ENCODE assay signal across 25 cellular contexts in the genomic region with DNA sequence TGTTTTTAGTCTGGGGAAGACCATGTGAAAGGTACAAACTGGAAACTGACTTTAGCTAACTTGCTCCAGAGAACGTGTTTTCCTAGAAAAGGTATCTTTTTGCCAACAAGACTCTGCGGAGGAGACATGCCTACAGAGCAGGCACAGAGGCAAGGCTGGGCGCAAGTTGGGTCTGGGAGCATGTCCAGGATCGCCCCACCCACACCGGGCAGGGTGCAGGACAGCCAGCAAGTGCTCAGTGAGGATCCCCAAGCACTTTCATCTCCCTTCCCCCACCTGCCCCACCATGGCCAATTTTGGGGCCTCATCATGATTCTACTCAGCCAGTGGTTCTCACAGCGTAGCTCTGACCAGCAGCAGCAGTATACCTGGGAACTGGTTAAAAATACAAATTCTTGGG. TPM values are rescaled to one million over a fixed set of nuclear protein-coding genes. Genes with fewer than 3 reads are reported as not detected.
"Had no signal": no experiment of that assay in that cellular context is flagged by ENCODE, and none has a peak within 500 bp of the region (broad histone marks: within the 10 kb centered on the region; RNA-seq: fewer than 3 reads in every experiment).

No MANE protein-coding gene starts in this region.

- H3K4me1 Mint-ChIP-seq: activated CD4-positive, alpha-beta memory T cell treated with anti-CD3 and anti-CD28 coated beads, Interleukin-2, amount 10 ng/mL, durations not matched to agents 7 days and 5 days; activated CD4-positive, alpha-beta T cell treated with anti-CD3 and anti-CD28 coated beads for 36 hours; activated naive CD8-positive, alpha-beta T cell treated with anti-CD3 and anti-CD28 coated beads for 36 hours; T-cell had no signal

- H3K4me3 Mint-ChIP-seq: activated CD4-positive, alpha-beta memory T cell treated with anti-CD3 and anti-CD28 coated beads, Interleukin-2, amount 10 ng/mL, durations not matched to agents 7 days and 5 days; activated CD4-positive, alpha-beta T cell treated with anti-CD3 and anti-CD28 coated beads for 36 hours; activated naive CD4-positive, alpha-beta T cell treated with anti-CD3 and anti-CD28 coated beads for 36 hours; activated naive CD8-positive, alpha-beta T cell treated with anti-CD3 and anti-CD28 coated beads for 36 hours; IgD-negative memory B cell; T-cell had no signal

- H3K4me1 ChIP-seq: Peyer's patch had no signal

- H3K27me3 ChIP-seq: Peyer's patch had no signal

- H3K9me3 Mint-ChIP-seq: activated CD4-positive, alpha-beta memory T cell treated with anti-CD3 and anti-CD28 coated beads, Interleukin-2, amount 10 ng/mL, durations not matched to agents 7 days and 5 days; activated naive CD4-positive, alpha-beta T cell treated with anti-CD3 and anti-CD28 coated beads for 36 hours; activated naive CD8-positive, alpha-beta T cell treated with anti-CD3 and anti-CD28 coated beads for 36 hours; IgD-negative memory B cell; T-cell had no signal

- DNase-seq: activated CD4-positive, alpha-beta memory T cell treated with anti-CD3 and anti-CD28 coated beads, Interleukin-2, amount 10 ng/mL, durations not matched to agents 7 days and 5 days; activated CD4-positive, alpha-beta T cell treated with anti-CD3 and anti-CD28 coated beads for 36 hours; activated CD4-positive, alpha-beta T cell treated with anti-CD3 and anti-CD28 coated beads, Interleukin-2, amount 50 U/mL, for 1 hour; activated effector memory CD4-positive, alpha-beta T cell treated with Interleukin-2 at 50 U/mL for 16 hours; activated naive CD4-positive, alpha-beta T cell treated with anti-CD3 and anti-CD28 coated beads for 36 hours; activated naive CD8-positive, alpha-beta T cell treated with anti-CD3 and anti-CD28 coated beads for 36 hours; activated T-cell treated with anti-CD3 and anti-CD28 coated beads for 4 hours; NCI-H1092 treated with DMSO at 0.1 percent for 48 hours; NCI-H1417 treated with DMSO at 0.1 percent for 48 hours; NCI-H1694; NCI-H2029; NCI-H2107; NCI-H2171 treated with DMSO at 0.1 percent for 48 hours; NCI-H226; NCI-H69; Peyer's patch; T-cell; T-helper 2 cell; T1000; WERI-Rb-1 had no signal

- H3K27ac Mint-ChIP-seq: activated CD4-positive, alpha-beta memory T cell treated with anti-CD3 and anti-CD28 coated beads, Interleukin-2, amount 10 ng/mL, durations not matched to agents 7 days and 5 days; activated CD4-positive, alpha-beta T cell treated with anti-CD3 and anti-CD28 coated beads for 36 hours; activated naive CD4-positive, alpha-beta T cell treated with anti-CD3 and anti-CD28 coated beads for 36 hours; activated naive CD8-positive, alpha-beta T cell treated with anti-CD3 and anti-CD28 coated beads for 36 hours; IgD-negative memory B cell had no signal

- H3K9me3 ChIP-seq: Peyer's patch had no signal

- H3K4me3 ChIP-seq: Peyer's patch, SK-N-MC had no signal

- H3K27me3 Mint-ChIP-seq: activated CD4-positive, alpha-beta memory T cell treated with anti-CD3 and anti-CD28 coated beads, Interleukin-2, amount 10 ng/mL, durations not matched to agents 7 days and 5 days; activated CD4-positive, alpha-beta T cell treated with anti-CD3 and anti-CD28 coated beads for 36 hours; activated naive CD8-positive, alpha-beta T cell treated with anti-CD3 and anti-CD28 coated beads for 36 hours; IgD-negative memory B cell; T-cell had no signal

- ATAC-seq: activated CD4-positive, alpha-beta T cell treated with anti-CD3 and anti-CD28 coated beads for 36 hours; T-cell had no signal

RNA-seq across cellular contexts. Expression of a gene that starts 25.5 kb away (rescaled TPM):
- total RNA-seq: activated CD4-positive, alpha-beta memory T cell treated with anti-CD3 and anti-CD28 coated beads, Interleukin-2, amount 10 ng/mL, durations not matched to agents 7 days and 5 days; activated CD4-positive, alpha-beta T cell treated with anti-CD3 and anti-CD28 coated beads for 36 hours; activated CD8-positive, alpha-beta memory T cell treated with anti-CD3 and anti-CD28 coated beads for 36 hours; activated naive CD4-positive, alpha-beta T cell treated with anti-CD3 and anti-CD28 coated beads for 36 hours; activated naive CD8-positive, alpha-beta T cell treated with anti-CD3 and anti-CD28 coated beads for 36 hours; NCI-H460; T-cell had no signal

RNA-seq across cellular contexts. Expression of a gene that starts 32.5 kb away (rescaled TPM):
- total RNA-seq: activated CD4-positive, alpha-beta memory T cell treated with anti-CD3 and anti-CD28 coated beads, Interleukin-2, amount 10 ng/mL, durations not matched to agents 7 days and 5 days; activated CD4-positive, alpha-beta T cell treated with anti-CD3 and anti-CD28 coated beads for 36 hours; activated CD8-positive, alpha-beta memory T cell treated with anti-CD3 and anti-CD28 coated beads for 36 hours; activated naive CD4-positive, alpha-beta T cell treated with anti-CD3 and anti-CD28 coated beads for 36 hours; activated naive CD8-positive, alpha-beta T cell treated with anti-CD3 and anti-CD28 coated beads for 36 hours; MCF 10A; NCI-H460; Peyer's patch; T-cell had no signal
